ENCODE assay signal across 1 cellular context in genomic region chr4:148442830-148443549, GRCh38.
TF ChIP-seq lines count a peak whose summit lies in the region.

No MANE protein-coding gene starts in this region.

TF ChIP-seq in HepG2, 621 proteins besides CTCF, POLR2A, EP300 and RAD21 (continued from another document and continues in another):
- TF ChIP-seq RORA (CRISPR knock-in tag; IDR thresholded peaks at IDR 0.05), result no peak
- TF ChIP-seq MAZ (IDR thresholded peaks at IDR 0.05; ENCODE audit: borderline replicate concordance, low read depth, low read length), result no peak
- 0 out of 2 replicates have a peak, but pooled peaks have one; percentile 17 for TF ChIP-seq MAZ (CRISPR knock-in tag; IDR thresholded peaks at IDR 0.05; ENCODE audit: low read depth)
- TF ChIP-seq TEAD2 (CRISPR knock-in tag; IDR thresholded peaks at IDR 0.05), result no peak
- no peak for TF ChIP-seq ZNF543 (CRISPR knock-in tag; IDR thresholded peaks at IDR 0.05)
- TF ChIP-seq GTF2F1 (IDR thresholded peaks at IDR 0.05; ENCODE audit: low read length), result no peak
- no peak for TF ChIP-seq ERF (CRISPR knock-in tag; IDR thresholded peaks at IDR 0.05)
- TF ChIP-seq, protein P1, sequence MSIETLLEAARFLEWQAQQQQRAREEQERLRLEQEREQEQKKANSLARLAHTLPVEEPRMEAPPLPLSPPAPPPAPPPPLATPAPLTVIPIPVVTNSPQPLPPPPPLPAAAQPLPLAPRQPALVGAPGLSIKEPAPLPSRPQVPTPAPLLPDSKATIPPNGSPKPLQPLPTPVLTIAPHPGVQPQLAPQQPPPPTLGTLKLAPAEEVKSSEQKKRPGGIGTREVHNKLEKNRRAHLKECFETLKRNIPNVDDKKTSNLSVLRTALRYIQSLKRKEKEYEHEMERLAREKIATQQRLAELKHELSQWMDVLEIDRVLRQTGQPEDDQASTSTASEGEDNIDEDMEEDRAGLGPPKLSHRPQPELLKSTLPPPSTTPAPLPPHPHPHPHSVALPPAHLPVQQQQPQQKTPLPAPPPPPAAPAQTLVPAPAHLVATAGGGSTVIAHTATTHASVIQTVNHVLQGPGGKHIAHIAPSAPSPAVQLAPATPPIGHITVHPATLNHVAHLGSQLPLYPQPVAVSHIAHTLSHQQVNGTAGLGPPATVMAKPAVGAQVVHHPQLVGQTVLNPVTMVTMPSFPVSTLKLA (IDR thresholded peaks at IDR 0.05), result no peak
- TF ChIP-seq, protein P2, sequence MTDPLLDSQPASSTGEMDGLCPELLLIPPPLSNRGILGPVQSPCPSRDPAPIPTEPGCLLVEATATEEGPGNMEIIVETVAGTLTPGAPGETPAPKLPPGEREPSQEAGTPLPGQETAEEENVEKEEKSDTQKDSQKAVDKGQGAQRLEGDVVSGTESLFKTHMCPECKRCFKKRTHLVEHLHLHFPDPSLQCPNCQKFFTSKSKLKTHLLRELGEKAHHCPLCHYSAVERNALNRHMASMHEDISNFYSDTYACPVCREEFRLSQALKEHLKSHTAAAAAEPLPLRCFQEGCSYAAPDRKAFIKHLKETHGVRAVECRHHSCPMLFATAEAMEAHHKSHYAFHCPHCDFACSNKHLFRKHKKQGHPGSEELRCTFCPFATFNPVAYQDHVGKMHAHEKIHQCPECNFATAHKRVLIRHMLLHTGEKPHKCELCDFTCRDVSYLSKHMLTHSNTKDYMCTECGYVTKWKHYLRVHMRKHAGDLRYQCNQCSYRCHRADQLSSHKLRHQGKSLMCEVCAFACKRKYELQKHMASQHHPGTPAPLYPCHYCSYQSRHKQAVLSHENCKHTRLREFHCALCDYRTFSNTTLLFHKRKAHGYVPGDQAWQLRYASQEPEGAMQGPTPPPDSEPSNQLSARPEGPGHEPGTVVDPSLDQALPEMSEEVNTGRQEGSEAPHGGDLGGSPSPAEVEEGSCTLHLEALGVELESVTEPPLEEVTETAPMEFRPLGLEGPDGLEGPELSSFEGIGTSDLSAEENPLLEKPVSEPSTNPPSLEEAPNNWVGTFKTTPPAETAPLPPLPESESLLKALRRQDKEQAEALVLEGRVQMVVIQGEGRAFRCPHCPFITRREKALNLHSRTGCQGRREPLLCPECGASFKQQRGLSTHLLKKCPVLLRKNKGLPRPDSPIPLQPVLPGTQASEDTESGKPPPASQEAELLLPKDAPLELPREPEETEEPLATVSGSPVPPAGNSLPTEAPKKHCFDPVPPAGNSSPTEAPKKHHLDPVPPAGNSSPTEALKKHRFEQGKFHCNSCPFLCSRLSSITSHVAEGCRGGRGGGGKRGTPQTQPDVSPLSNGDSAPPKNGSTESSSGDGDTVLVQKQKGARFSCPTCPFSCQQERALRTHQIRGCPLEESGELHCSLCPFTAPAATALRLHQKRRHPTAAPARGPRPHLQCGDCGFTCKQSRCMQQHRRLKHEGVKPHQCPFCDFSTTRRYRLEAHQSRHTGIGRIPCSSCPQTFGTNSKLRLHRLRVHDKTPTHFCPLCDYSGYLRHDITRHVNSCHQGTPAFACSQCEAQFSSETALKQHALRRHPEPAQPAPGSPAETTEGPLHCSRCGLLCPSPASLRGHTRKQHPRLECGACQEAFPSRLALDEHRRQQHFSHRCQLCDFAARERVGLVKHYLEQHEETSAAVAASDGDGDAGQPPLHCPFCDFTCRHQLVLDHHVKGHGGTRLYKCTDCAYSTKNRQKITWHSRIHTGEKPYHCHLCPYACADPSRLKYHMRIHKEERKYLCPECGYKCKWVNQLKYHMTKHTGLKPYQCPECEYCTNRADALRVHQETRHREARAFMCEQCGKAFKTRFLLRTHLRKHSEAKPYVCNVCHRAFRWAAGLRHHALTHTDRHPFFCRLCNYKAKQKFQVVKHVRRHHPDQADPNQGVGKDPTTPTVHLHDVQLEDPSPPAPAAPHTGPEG (CRISPR knock-in tag; IDR thresholded peaks at IDR 0.05), result no peak
- no peak for TF ChIP-seq NFRKB (IDR thresholded peaks at IDR 0.05)
- TF ChIP-seq ZBTB8A (CRISPR knock-in tag; IDR thresholded peaks at IDR 0.05; ENCODE audit: borderline replicate concordance, low read depth), result no peak
- no peak for TF ChIP-seq FUBP1 (CRISPR knock-in tag; IDR thresholded peaks at IDR 0.05; ENCODE audit: borderline replicate concordance)
- TF ChIP-seq ZC3H13 (CRISPR knock-in tag; IDR thresholded peaks at IDR 0.05), result no peak
- no peak for TF ChIP-seq CREB1 (IDR thresholded peaks at IDR 0.05)
- TF ChIP-seq CREB1 (CRISPR knock-in tag; IDR thresholded peaks at IDR 0.05), result peak; percentile 2; the same call in 1 of the 2 replicates
- no peak for TF ChIP-seq GATAD1 (CRISPR knock-in tag; IDR thresholded peaks at IDR 0.05)
- TF ChIP-seq, protein P3, sequence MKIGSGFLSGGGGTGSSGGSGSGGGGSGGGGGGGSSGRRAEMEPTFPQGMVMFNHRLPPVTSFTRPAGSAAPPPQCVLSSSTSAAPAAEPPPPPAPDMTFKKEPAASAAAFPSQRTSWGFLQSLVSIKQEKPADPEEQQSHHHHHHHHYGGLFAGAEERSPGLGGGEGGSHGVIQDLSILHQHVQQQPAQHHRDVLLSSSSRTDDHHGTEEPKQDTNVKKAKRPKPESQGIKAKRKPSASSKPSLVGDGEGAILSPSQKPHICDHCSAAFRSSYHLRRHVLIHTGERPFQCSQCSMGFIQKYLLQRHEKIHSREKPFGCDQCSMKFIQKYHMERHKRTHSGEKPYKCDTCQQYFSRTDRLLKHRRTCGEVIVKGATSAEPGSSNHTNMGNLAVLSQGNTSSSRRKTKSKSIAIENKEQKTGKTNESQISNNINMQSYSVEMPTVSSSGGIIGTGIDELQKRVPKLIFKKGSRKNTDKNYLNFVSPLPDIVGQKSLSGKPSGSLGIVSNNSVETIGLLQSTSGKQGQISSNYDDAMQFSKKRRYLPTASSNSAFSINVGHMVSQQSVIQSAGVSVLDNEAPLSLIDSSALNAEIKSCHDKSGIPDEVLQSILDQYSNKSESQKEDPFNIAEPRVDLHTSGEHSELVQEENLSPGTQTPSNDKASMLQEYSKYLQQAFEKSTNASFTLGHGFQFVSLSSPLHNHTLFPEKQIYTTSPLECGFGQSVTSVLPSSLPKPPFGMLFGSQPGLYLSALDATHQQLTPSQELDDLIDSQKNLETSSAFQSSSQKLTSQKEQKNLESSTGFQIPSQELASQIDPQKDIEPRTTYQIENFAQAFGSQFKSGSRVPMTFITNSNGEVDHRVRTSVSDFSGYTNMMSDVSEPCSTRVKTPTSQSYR (CRISPR knock-in tag; IDR thresholded peaks at IDR 0.05; ENCODE audit: borderline replicate concordance), result no peak
- 0 out of 2 replicates have a peak, but pooled peaks have one; percentile 38 for TF ChIP-seq HDAC1 (CRISPR knock-in tag; IDR thresholded peaks at IDR 0.05)
- TF ChIP-seq THAP11 (CRISPR knock-in tag; IDR thresholded peaks at IDR 0.05), result no peak
- TF ChIP-seq ZNF766 (CRISPR knock-in tag; IDR thresholded peaks at IDR 0.05; ENCODE audit: borderline replicate concordance), result peak; percentile 42; the same call in 1 of the 2 replicates
- TF ChIP-seq ZNF777 (CRISPR knock-in tag; IDR thresholded peaks at IDR 0.05), result peak; percentile 2; the same call in 1 of the 2 replicates
- TF ChIP-seq ZNF329 (CRISPR knock-in tag; IDR thresholded peaks at IDR 0.05; ENCODE audit: low read depth), result no peak
- no peak; the same call in 1 of the 2 replicates for TF ChIP-seq MXD3 (CRISPR knock-in tag; IDR thresholded peaks at IDR 0.05)
- no peak for TF ChIP-seq ZBTB21 (CRISPR knock-in tag; IDR thresholded peaks at IDR 0.05)
- TF ChIP-seq SP4 (CRISPR knock-in tag; IDR thresholded peaks at IDR 0.05), result peak; percentile 3; the same call in 1 of the 2 replicates
- TF ChIP-seq ZFP82 (CRISPR knock-in tag; IDR thresholded peaks at IDR 0.05; ENCODE audit: borderline replicate concordance), result peak; percentile 3; the same call in 1 of the 2 replicates
- no peak for TF ChIP-seq NFIC (IDR thresholded peaks at IDR 0.05; ENCODE audit: low read length)
- no peak for TF ChIP-seq ZNF562 (CRISPR knock-in tag; IDR thresholded peaks at IDR 0.05; ENCODE audit: borderline replicate concordance)
- TF ChIP-seq KLF11 (CRISPR knock-in tag; IDR thresholded peaks at IDR 0.05), result no peak
- no peak for TF ChIP-seq ZNF317 (CRISPR knock-in tag; IDR thresholded peaks at IDR 0.05)
- TF ChIP-seq LCORL (IDR thresholded peaks at IDR 0.05), result no peak
- TF ChIP-seq LCORL (CRISPR knock-in tag; IDR thresholded peaks at IDR 0.05), result no peak
- no peak for TF ChIP-seq EEA1 (CRISPR knock-in tag; IDR thresholded peaks at IDR 0.05; ENCODE audit: borderline replicate concordance)
- no peak for TF ChIP-seq ZBTB3 (CRISPR knock-in tag; IDR thresholded peaks at IDR 0.05; ENCODE audit: borderline replicate concordance, low read depth)
- TF ChIP-seq ZNF839 (CRISPR knock-in tag; IDR thresholded peaks at IDR 0.05; ENCODE audit: borderline replicate concordance), result no peak
- TF ChIP-seq NFYB (CRISPR knock-in tag; IDR thresholded peaks at IDR 0.05), result no peak
- 0 out of 2 replicates have a peak, but pooled peaks have one; percentile 9 for TF ChIP-seq ELF1 (CRISPR knock-in tag; IDR thresholded peaks at IDR 0.05)
- no peak for TF ChIP-seq ZNF326 (CRISPR knock-in tag; IDR thresholded peaks at IDR 0.05; ENCODE audit: borderline replicate concordance)
- no peak for TF ChIP-seq NR0B2 (CRISPR knock-in tag; IDR thresholded peaks at IDR 0.05)
- no peak for TF ChIP-seq ZNF629 (CRISPR knock-in tag; conservative IDR thresholded peaks at IDR 0.05)
- TF ChIP-seq, protein P4, sequence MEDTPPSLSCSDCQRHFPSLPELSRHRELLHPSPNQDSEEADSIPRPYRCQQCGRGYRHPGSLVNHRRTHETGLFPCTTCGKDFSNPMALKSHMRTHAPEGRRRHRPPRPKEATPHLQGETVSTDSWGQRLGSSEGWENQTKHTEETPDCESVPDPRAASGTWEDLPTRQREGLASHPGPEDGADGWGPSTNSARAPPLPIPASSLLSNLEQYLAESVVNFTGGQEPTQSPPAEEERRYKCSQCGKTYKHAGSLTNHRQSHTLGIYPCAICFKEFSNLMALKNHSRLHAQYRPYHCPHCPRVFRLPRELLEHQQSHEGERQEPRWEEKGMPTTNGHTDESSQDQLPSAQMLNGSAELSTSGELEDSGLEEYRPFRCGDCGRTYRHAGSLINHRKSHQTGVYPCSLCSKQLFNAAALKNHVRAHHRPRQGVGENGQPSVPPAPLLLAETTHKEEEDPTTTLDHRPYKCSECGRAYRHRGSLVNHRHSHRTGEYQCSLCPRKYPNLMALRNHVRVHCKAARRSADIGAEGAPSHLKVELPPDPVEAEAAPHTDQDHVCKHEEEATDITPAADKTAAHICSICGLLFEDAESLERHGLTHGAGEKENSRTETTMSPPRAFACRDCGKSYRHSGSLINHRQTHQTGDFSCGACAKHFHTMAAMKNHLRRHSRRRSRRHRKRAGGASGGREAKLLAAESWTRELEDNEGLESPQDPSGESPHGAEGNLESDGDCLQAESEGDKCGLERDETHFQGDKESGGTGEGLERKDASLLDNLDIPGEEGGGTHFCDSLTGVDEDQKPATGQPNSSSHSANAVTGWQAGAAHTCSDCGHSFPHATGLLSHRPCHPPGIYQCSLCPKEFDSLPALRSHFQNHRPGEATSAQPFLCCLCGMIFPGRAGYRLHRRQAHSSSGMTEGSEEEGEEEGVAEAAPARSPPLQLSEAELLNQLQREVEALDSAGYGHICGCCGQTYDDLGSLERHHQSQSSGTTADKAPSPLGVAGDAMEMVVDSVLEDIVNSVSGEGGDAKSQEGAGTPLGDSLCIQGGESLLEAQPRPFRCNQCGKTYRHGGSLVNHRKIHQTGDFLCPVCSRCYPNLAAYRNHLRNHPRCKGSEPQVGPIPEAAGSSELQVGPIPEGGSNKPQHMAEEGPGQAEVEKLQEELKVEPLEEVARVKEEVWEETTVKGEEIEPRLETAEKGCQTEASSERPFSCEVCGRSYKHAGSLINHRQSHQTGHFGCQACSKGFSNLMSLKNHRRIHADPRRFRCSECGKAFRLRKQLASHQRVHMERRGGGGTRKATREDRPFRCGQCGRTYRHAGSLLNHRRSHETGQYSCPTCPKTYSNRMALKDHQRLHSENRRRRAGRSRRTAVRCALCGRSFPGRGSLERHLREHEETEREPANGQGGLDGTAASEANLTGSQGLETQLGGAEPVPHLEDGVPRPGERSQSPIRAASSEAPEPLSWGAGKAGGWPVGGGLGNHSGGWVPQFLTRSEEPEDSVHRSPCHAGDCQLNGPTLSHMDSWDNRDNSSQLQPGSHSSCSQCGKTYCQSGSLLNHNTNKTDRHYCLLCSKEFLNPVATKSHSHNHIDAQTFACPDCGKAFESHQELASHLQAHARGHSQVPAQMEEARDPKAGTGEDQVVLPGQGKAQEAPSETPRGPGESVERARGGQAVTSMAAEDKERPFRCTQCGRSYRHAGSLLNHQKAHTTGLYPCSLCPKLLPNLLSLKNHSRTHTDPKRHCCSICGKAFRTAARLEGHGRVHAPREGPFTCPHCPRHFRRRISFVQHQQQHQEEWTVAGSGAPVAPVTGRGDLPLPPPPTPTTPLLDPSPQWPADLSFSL (CRISPR knock-in tag; IDR thresholded peaks at IDR 0.05), result no peak
- TF ChIP-seq ZNF251 (CRISPR knock-in tag; IDR thresholded peaks at IDR 0.05), result no peak
- no peak; the same call in 1 of the 2 replicates for TF ChIP-seq SAFB2 (CRISPR knock-in tag; IDR thresholded peaks at IDR 0.05; ENCODE audit: borderline replicate concordance, low read depth)
- TF ChIP-seq PHB2 (IDR thresholded peaks at IDR 0.05; ENCODE audit: partially characterized antibody), result no peak
- TF ChIP-seq TGIF2 (CRISPR knock-in tag; IDR thresholded peaks at IDR 0.05), result no peak
- TF ChIP-seq FOXA3 (CRISPR knock-in tag; IDR thresholded peaks at IDR 0.05), result no peak
- 0 out of 2 replicates have a peak, but pooled peaks have one; percentile 14 for TF ChIP-seq GFI1 (CRISPR knock-in tag; IDR thresholded peaks at IDR 0.05; ENCODE audit: borderline replicate concordance)
- no peak for TF ChIP-seq ZNF10 (CRISPR knock-in tag; IDR thresholded peaks at IDR 0.05; ENCODE audit: borderline replicate concordance, low read depth)
- TF ChIP-seq BORCS8-MEF2B (CRISPR knock-in tag; IDR thresholded peaks at IDR 0.05), result no peak
- 0 out of 2 replicates have a peak, but pooled peaks have one; percentile 61 for TF ChIP-seq RNF2 (conservative IDR thresholded peaks at IDR 0.05; ENCODE audit: low read depth)
- TF ChIP-seq MTA3 (CRISPR knock-in tag; IDR thresholded peaks at IDR 0.05), result no peak
